Comparison of ENCODE assay signal across 2 cellular contexts in genomic region chr2:10194021-10194820, GRCh38.
TF ChIP-seq lines count a peak whose summit lies in the region.

No MANE protein-coding gene starts in this region.

TF ChIP-seq in SK-N-SH, 30 proteins besides CTCF, POLR2A, EP300 and RAD21 (continued from another document):
- TF ChIP-seq TEAD4 (IDR thresholded peaks at IDR 0.05; ENCODE audit: borderline replicate concordance, insufficient read depth) = no peak
- TF ChIP-seq PBX3 (IDR thresholded peaks at IDR 0.05) = no peak
- no peak for TF ChIP-seq TAF1 (IDR thresholded peaks at IDR 0.05; ENCODE audit: borderline replicate concordance, low read depth, low read length)
- TF ChIP-seq MXI1 (IDR thresholded peaks at IDR 0.05; ENCODE audit: low read depth, low read length) = no peak
- no peak for TF ChIP-seq EZH2phosphoT487 (IDR thresholded peaks at IDR 0.05; ENCODE audit: borderline replicate concordance, low read depth)
- no peak for TF ChIP-seq RXRA (IDR thresholded peaks at IDR 0.05; ENCODE audit: borderline replicate concordance, low read depth)
- TF ChIP-seq USF2 (IDR thresholded peaks at IDR 0.05; ENCODE audit: borderline replicate concordance, low read depth, low read length) = no peak
- no peak for TF ChIP-seq GABPA (IDR thresholded peaks at IDR 0.05; ENCODE audit: low read depth)
- no peak for TF ChIP-seq RFX5 (IDR thresholded peaks at IDR 0.05; ENCODE audit: low read length)
- TF ChIP-seq, protein P1, sequence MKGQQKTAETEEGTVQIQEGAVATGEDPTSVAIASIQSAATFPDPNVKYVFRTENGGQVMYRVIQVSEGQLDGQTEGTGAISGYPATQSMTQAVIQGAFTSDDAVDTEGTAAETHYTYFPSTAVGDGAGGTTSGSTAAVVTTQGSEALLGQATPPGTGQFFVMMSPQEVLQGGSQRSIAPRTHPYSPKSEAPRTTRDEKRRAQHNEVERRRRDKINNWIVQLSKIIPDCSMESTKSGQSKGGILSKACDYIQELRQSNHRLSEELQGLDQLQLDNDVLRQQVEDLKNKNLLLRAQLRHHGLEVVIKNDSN (IDR thresholded peaks at IDR 0.05; ENCODE audit: borderline replicate concordance, low read depth) = no peak
- no peak for TF ChIP-seq RCOR1 (IDR thresholded peaks at IDR 0.05; ENCODE audit: low read length)
- TF ChIP-seq FOSL2 (IDR thresholded peaks at IDR 0.05; ENCODE audit: borderline replicate concordance, low read depth) = no peak
- no peak for TF ChIP-seq MAX (IDR thresholded peaks at IDR 0.05; ENCODE audit: low read depth)
- TF ChIP-seq, protein P2, sequence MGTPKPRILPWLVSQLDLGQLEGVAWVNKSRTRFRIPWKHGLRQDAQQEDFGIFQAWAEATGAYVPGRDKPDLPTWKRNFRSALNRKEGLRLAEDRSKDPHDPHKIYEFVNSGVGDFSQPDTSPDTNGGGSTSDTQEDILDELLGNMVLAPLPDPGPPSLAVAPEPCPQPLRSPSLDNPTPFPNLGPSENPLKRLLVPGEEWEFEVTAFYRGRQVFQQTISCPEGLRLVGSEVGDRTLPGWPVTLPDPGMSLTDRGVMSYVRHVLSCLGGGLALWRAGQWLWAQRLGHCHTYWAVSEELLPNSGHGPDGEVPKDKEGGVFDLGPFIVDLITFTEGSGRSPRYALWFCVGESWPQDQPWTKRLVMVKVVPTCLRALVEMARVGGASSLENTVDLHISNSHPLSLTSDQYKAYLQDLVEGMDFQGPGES (IDR thresholded peaks at IDR 0.05; ENCODE audit: low read depth, low read length) = no peak

TF ChIP-seq in SK-N-SH treated with all-trans-retinoic acid at 6 μM for 48 hours, 23 proteins besides CTCF, POLR2A, EP300 and RAD21 (continued from another document):
- TF ChIP-seq TSHZ2 (CRISPR knock-in tag; IDR thresholded peaks at IDR 0.05) = no peak
